8 cellular contexts compared by ENCODE assay signal in genomic region chr12:87121908-87122307, GRCh38.
"Had no signal": no experiment of that assay in that cellular context is flagged by ENCODE, and none has a peak within 500 bp of the region (broad histone marks: within the 10 kb centered on the region; RNA-seq: fewer than 3 reads in every experiment).

No MANE protein-coding gene starts in this region.

- H2AFZ ChIP-seq: GM23248 had no signal

- H3K4me3 ChIP-seq: GM23248, HAP-1, K562 had no signal

- H3K36me3 ChIP-seq: HAP-1 had no signal

- H3K9ac ChIP-seq: GM23248 had no signal

- H3K27ac Mint-ChIP-seq: HFFc6 had no signal

- H3K27ac ChIP-seq: GM23248 had no signal

- DNase-seq: GM23248, GOT3, H7, HFFc6, IMR-90 had no signal

- H3K4me3 Mint-ChIP-seq: HFFc6 had no signal

- ATAC-seq: HCT116, K562 had no signal
